11 cellular contexts compared by ENCODE assay signal in the genomic region with DNA sequence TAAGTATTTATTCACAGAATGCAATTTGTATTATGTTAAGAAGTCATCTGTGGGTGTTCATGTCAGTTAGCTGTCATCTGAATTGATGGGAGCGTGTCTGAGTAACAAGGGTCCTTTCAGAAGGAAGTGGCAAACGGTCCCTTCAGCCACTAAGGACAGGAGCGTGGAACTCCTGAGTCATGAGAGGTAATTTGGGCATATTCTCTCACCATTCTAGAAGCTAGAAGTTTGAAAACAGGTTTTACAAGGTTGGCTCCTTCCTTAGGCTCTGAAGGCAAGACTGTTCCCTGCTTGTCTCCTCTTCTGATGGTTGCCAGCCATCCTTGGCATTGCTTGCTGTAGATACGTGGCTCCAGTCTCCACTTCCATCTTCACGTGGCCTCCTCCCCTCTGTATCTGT. TPM values are rescaled to one million over a fixed set of nuclear protein-coding genes. Genes with fewer than 3 reads are reported as not detected.
DNase-seq lines count a peak whose midpoint lies in the region; TF ChIP-seq lines count a peak whose summit lies in the region.
"Had no signal": no experiment of that assay in that cellular context is flagged by ENCODE, and none has a peak within 500 bp of the region (broad histone marks: within the 10 kb centered on the region; RNA-seq: fewer than 3 reads in every experiment).

No MANE protein-coding gene starts in this region.

- no peak overlapping the region for H3K9ac ChIP-seq in mammary epithelial cell (ENCODE audit: insufficient read depth, low read length)

- peaks cover 22% of the 10 kb centered on the region for H3K79me2 ChIP-seq in mammary epithelial cell (ENCODE audit: insufficient read depth, low read length)

- H3K36me3 ChIP-seq in mammary epithelial cell (ENCODE audit: insufficient read depth, low read length) (no peaks in the 10 kb centered on the region), tibial artery (peaks cover 0 to 10% (median 0%) of the 10 kb centered on the region in 3 donors)

- CTCF ChIA-PET in MCF 10A (lab: Yijun Ruan, JAX) (interaction anchor here (1.6 to 2.9 kb wide), 2 partner anchors 21 to 50 kb away, joined by 5 to 10 read pairs; no protein-coding TSS in a partner anchor), mammary epithelial cell (lab: Charles Lee; ENCODE audit: low non-redundant PET) (no interaction called here)

- DNase-seq in MCF 10A (ENCODE audit: unreplicated experiment) (no peak), mammary epithelial cell (no peak), kidney tubule cell (ENCODE audit: low spot score) (peak; percentile 27), tibial artery (peak in 1 of 2 donors; percentile 33), NCI-H2029 treated with DMSO at 0.1 percent for 48 hours (lab: John Stamatoyannopoulos, UW) (no peak), 8988T (no peak)
- no peak for DNase-seq in activated T-helper 2 cell treated with anti-CD3 and anti-CD28 coated beads, Interferon-gamma antibody, Interleukin-2, Interleukin-4, amounts not matched to agents 10 μg/mL and 5 μg/mL and 100 μg/mL, durations not matched to agents 14 hours and 24 hours and 36 hours (ENCODE audit: low spot score)
- DNase-seq: activated B cell treated with CpG ODN at 0.5 μM for 24 hours; activated T-cell treated with anti-CD3 and anti-CD28 coated beads, Interleukin-2, amount 50 U/mL, for 1 hour had no signal

- H3K4me3 ChIP-seq in mammary epithelial cell (replicated peaks in 1 of 3; ENCODE audit: insufficient read depth in 1 of 3, low read depth in 2 of 3, low read length in 3 of 3) (no peak overlapping the region), tibial artery (no peak overlapping the region)
- H3K4me3 ChIP-seq: SJSA1 had no signal

- no peak overlapping the region for H2AFZ ChIP-seq in mammary epithelial cell (ENCODE audit: low read depth, low read length)

- H3K4me1 ChIP-seq in mammary epithelial cell (ENCODE audit: insufficient read depth, low read length) (peaks cover 38% of the 10 kb centered on the region), tibial artery (peaks cover 21 to 88% (median 63%) of the 10 kb centered on the region in 4 donors)

- no peaks in the 10 kb centered on the region for H3K27me3 ChIP-seq in mammary epithelial cell (ENCODE audit: insufficient read depth, low read length)
- no peaks in the 10 kb centered on the region for H3K27me3 ChIP-seq in tibial artery
- H3K27me3 ChIP-seq: SJSA1 had no signal

- no peaks in the 10 kb centered on the region for H3K9me3 ChIP-seq in mammary epithelial cell (replicated peaks; ENCODE audit: insufficient read depth, low read length)
- H3K9me3 ChIP-seq in tibial artery = no peaks in the 10 kb centered on the region
- H3K9me3 ChIP-seq: SJSA1 had no signal

- POLR2A ChIA-PET in MCF 10A (lab: Yijun Ruan, JAX) = interaction anchor here (0.6 to 1.6 kb wide), 5 partner anchors 9 to 470 kb away, joined by 3 to 6 read pairs (median 4); no protein-coding TSS in a partner anchor

- no TSS peak for BruUV-seq in MCF 10A (replicated peaks; lab: Mats Ljungman, UMichigan)
- no TSS peak for BruUV-seq in mammary epithelial cell (replicated peaks; lab: Mats Ljungman, UMichigan)

- H3K27me3 Mint-ChIP-seq in MCF 10A (ENCODE audit: insufficient read depth, unreplicated experiment) = no peaks in the 10 kb centered on the region
- H3K27me3 Mint-ChIP-seq in activated T-helper 2 cell treated with anti-CD3 and anti-CD28 coated beads, Interferon-gamma antibody, Interleukin-2, Interleukin-4, amounts not matched to agents 10 μg/mL and 5 μg/mL and 100 μg/mL, durations not matched to agents 14 hours and 24 hours and 36 hours (ENCODE audit: low read depth) = no peaks in the 10 kb centered on the region
- H3K27me3 Mint-ChIP-seq: activated B cell treated with CpG ODN at 0.5 μM for 24 hours had no signal

- intact Hi-C loops in MCF 10A (cut with micrococcal nuclease) = no loop called here
- intact Hi-C loops in mammary epithelial cell (cut with micrococcal nuclease) = no loop called here
- intact Hi-C loops in tibial artery (cut with DNase I; ENCODE audit: low total_unique reads) = no loop called here
- intact Hi-C loops in activated T-helper 2 cell treated with anti-CD3 and anti-CD28 coated beads, Interferon-gamma antibody, Interleukin-2, Interleukin-4, amounts not matched to agents 10 μg/mL and 5 μg/mL and 100 μg/mL, durations not matched to agents 14 hours and 24 hours and 36 hours (cut with micrococcal nuclease) = no loop called here

- no peak for TF ChIP-seq CTCF in MCF 10A (IDR thresholded peaks at IDR 0.05; ENCODE audit: unreplicated experiment)
- no peak for TF ChIP-seq CTCF in mammary epithelial cell (conservative IDR thresholded peaks at IDR 0.05 in 1 of 2, IDR thresholded peaks at IDR 0.05 in 1 of 2; ENCODE audit: extremely low read depth in 1 of 2, insufficient read depth in 1 of 2, low read depth in 1 of 2, low read length in 2 of 2)
- no peak for TF ChIP-seq CTCF in tibial artery (IDR thresholded peaks at IDR 0.05)

- H3K36me3 Mint-ChIP-seq in MCF 10A (ENCODE audit: insufficient read depth, unreplicated experiment) = no peaks in the 10 kb centered on the region
- peaks cover 37% of the 10 kb centered on the region for H3K36me3 Mint-ChIP-seq in activated T-helper 2 cell treated with anti-CD3 and anti-CD28 coated beads, Interferon-gamma antibody, Interleukin-2, Interleukin-4, amounts not matched to agents 10 μg/mL and 5 μg/mL and 100 μg/mL, durations not matched to agents 14 hours and 24 hours and 36 hours (ENCODE audit: low read depth)

- H3K4me1 Mint-ChIP-seq in MCF 10A (ENCODE audit: insufficient read depth, unreplicated experiment) = peaks cover 22% of the 10 kb centered on the region
- H3K4me1 Mint-ChIP-seq in activated T-helper 2 cell treated with anti-CD3 and anti-CD28 coated beads, Interferon-gamma antibody, Interleukin-2, Interleukin-4, amounts not matched to agents 10 μg/mL and 5 μg/mL and 100 μg/mL, durations not matched to agents 14 hours and 24 hours and 36 hours (ENCODE audit: low read depth) = peaks cover 23% of the 10 kb centered on the region
- H3K4me1 Mint-ChIP-seq: activated B cell treated with CpG ODN at 0.5 μM for 24 hours had no signal

- H3K4me3 Mint-ChIP-seq in MCF 10A (ENCODE audit: unreplicated experiment) = no peak overlapping the region
- H3K4me3 Mint-ChIP-seq in activated T-helper 2 cell treated with anti-CD3 and anti-CD28 coated beads, Interferon-gamma antibody, Interleukin-2, Interleukin-4, amounts not matched to agents 10 μg/mL and 5 μg/mL and 100 μg/mL, durations not matched to agents 14 hours and 24 hours and 36 hours (ENCODE audit: low read depth) = no peak overlapping the region
- H3K4me3 Mint-ChIP-seq: activated B cell treated with CpG ODN at 0.5 μM for 24 hours had no signal

- H3K4me2 ChIP-seq in mammary epithelial cell (ENCODE audit: insufficient read depth, low read depth, low read length) = no peak overlapping the region

- no peaks in the 10 kb centered on the region for H3K9me3 Mint-ChIP-seq in MCF 10A (ENCODE audit: unreplicated experiment)
- H3K9me3 Mint-ChIP-seq in activated T-helper 2 cell treated with anti-CD3 and anti-CD28 coated beads, Interferon-gamma antibody, Interleukin-2, Interleukin-4, amounts not matched to agents 10 μg/mL and 5 μg/mL and 100 μg/mL, durations not matched to agents 14 hours and 24 hours and 36 hours = no peaks in the 10 kb centered on the region
- H3K9me3 Mint-ChIP-seq: activated B cell treated with CpG ODN at 0.5 μM for 24 hours had no signal

- dilution Hi-C loops in mammary epithelial cell (cut with HindIII; ENCODE audit: low sequenced_read_pairs) = no loop called here

- WGBS in mammary epithelial cell (ENCODE audit: low coverage, missing lambda C conversion rate) = 55% methylated on average over 5 of the region's 5 CpGs

- H3K27ac ChIP-seq in mammary epithelial cell (ENCODE audit: insufficient read depth, low read depth, low read length) = no peak overlapping the region
- H3K27ac ChIP-seq in angular gyrus (ENCODE audit: low read depth, low read length) = peak overlapping the region; percentile 22
- H3K27ac ChIP-seq in tibial artery = peak overlapping the region; percentile 90 to 98
- H3K27ac ChIP-seq: SJSA1 had no signal

- in situ Hi-C loops in mammary epithelial cell (cut with MboI; ENCODE audit: low sequenced_read_pairs in 2 of 2) = no loop called here

- no peaks in the 10 kb centered on the region for H4K20me1 ChIP-seq in mammary epithelial cell (ENCODE audit: insufficient read depth, low read length)

- peak overlapping the region; percentile 61 for H3K27ac Mint-ChIP-seq in MCF 10A (ENCODE audit: low read depth, unreplicated experiment)
- no peak overlapping the region for H3K27ac Mint-ChIP-seq in activated T-helper 2 cell treated with anti-CD3 and anti-CD28 coated beads, Interferon-gamma antibody, Interleukin-2, Interleukin-4, amounts not matched to agents 10 μg/mL and 5 μg/mL and 100 μg/mL, durations not matched to agents 14 hours and 24 hours and 36 hours
- H3K27ac Mint-ChIP-seq: activated B cell treated with CpG ODN at 0.5 μM for 24 hours had no signal

RNA-seq across cellular contexts. Expression of a gene that starts 19.7 kb away (rescaled TPM):
- total RNA-seq in MCF 10A (2022) (47.7 and 55.9 TPM in 2 replicates), mammary epithelial cell (10 to 100 TPM; 35.3 to 47.4 TPM)
- 29.6 TPM for polyA plus RNA-seq in mammary epithelial cell
- 207 TPM for polyA minus RNA-seq in mammary epithelial cell
- 57.2 and 59.3 TPM in 2 replicates for total RNA-seq in activated T-helper 2 cell treated with anti-CD3 and anti-CD28 coated beads, Interferon-gamma antibody, Interleukin-2, Interleukin-4, amounts not matched to agents 10 μg/mL and 5 μg/mL and 100 μg/mL, durations not matched to agents 14 hours and 24 hours and 36 hours
